30 cellular contexts compared by ENCODE assay signal in genomic region chrX:139187738-139188137, GRCh38.
"Had no signal": no experiment of that assay in that cellular context is flagged by ENCODE, and none has a peak within 500 bp of the region (broad histone marks: within the 10 kb centered on the region; RNA-seq: fewer than 3 reads in every experiment).

No MANE protein-coding gene starts in this region.

- H3K36me3 ChIP-seq: adrenal gland, breast epithelium, cardiac muscle cell, esophagus muscularis mucosa, gastroesophageal sphincter had no signal

- H3K27ac ChIP-seq: adrenal gland, breast epithelium, cardiac muscle cell, coronary artery, dorsolateral prefrontal cortex, esophagus muscularis mucosa, foreskin keratinocyte, gastroesophageal sphincter had no signal

- ATAC-seq: activated CD4-positive, alpha-beta T cell treated with anti-CD3 and anti-CD28 coated beads for 36 hours; activated CD8-positive, alpha-beta memory T cell treated with anti-CD3 and anti-CD28 coated beads, Interleukin-2, amount 10 ng/mL, durations not matched to agents 7 days and 5 days; activated CD8-positive, alpha-beta T cell treated with anti-CD3 and anti-CD28 coated beads, Interleukin-2, amount 10 ng/mL, durations not matched to agents 7 days and 5 days; activated naive CD8-positive, alpha-beta T cell treated with anti-CD3 and anti-CD28 coated beads, Interleukin-2, amount 50 U/mL, for 24 hours; foreskin keratinocyte; gastroesophageal sphincter; T-helper 17 cell had no signal

- H3K27me3 ChIP-seq: adrenal gland, esophagus muscularis mucosa, foreskin keratinocyte, gastroesophageal sphincter had no signal

- H3K4me1 ChIP-seq: adrenal gland, breast epithelium, esophagus muscularis mucosa, foreskin keratinocyte, gastroesophageal sphincter had no signal

- H3K9me3 ChIP-seq: adrenal gland, breast epithelium, esophagus muscularis mucosa, gastroesophageal sphincter had no signal

- H3K4me3 ChIP-seq: adrenal gland, breast epithelium, cardiac muscle cell, coronary artery, dorsolateral prefrontal cortex, esophagus muscularis mucosa, gastroesophageal sphincter had no signal

- DNase-seq: activated CD4-positive, alpha-beta memory T cell treated with anti-CD3 and anti-CD28 coated beads for 36 hours; activated CD4-positive, alpha-beta T cell treated with anti-CD3 and anti-CD28 coated beads for 36 hours; activated CD4-positive, alpha-beta T cell treated with anti-CD3 and anti-CD28 coated beads, Interleukin-2, amount 10 ng/mL, durations not matched to agents 24 days and 14 days; activated CD4-positive, CD25-positive, alpha-beta regulatory T cell; activated CD4-positive, CD25-positive, alpha-beta regulatory T cell treated with anti-CD3 and anti-CD28 coated beads, Interleukin-2, amount 50 U/mL, for 72 hours; activated CD8-positive, alpha-beta memory T cell treated with anti-CD3 and anti-CD28 coated beads, Interleukin-2, amount 10 ng/mL, durations not matched to agents 7 days and 5 days; activated CD8-positive, alpha-beta memory T cell treated with anti-CD3 and anti-CD28 coated beads, Interleukin-2, amount 50 U/mL, for 4 hours; activated CD8-positive, alpha-beta T cell treated with anti-CD3 and anti-CD28 coated beads, Interleukin-2, amount 10 ng/mL, durations not matched to agents 7 days and 5 days; activated effector memory CD4-positive, alpha-beta T cell treated with anti-CD3 and anti-CD28 coated beads, Interleukin-2, amount 50 U/mL, for 16 hours; activated naive CD4-positive, alpha-beta T cell treated with anti-CD3 and anti-CD28 coated beads for 36 hours; activated naive CD8-positive, alpha-beta T cell treated with anti-CD3 and anti-CD28 coated beads for 36 hours; activated naive CD8-positive, alpha-beta T cell treated with anti-CD3 and anti-CD28 coated beads, Interleukin-2, amount 50 U/mL, for 24 hours; activated T-cell treated with anti-CD3 and anti-CD28 coated beads, Interleukin-2, amount 50 U/mL, for 1 hour; activated T-cell treated with anti-CD3 and anti-CD28 coated beads, Interleukin-2, amount 50 U/mL, for 48 hours; adrenal gland; amygdala; aorta; dorsolateral prefrontal cortex; effector memory CD4-positive, alpha-beta T cell; endodermal cell; erythroblast; foreskin keratinocyte; T-helper 1 cell; T-helper 17 cell; T1000 had no signal
